ENCODE assay signal across 11 cellular contexts in the genomic region with DNA sequence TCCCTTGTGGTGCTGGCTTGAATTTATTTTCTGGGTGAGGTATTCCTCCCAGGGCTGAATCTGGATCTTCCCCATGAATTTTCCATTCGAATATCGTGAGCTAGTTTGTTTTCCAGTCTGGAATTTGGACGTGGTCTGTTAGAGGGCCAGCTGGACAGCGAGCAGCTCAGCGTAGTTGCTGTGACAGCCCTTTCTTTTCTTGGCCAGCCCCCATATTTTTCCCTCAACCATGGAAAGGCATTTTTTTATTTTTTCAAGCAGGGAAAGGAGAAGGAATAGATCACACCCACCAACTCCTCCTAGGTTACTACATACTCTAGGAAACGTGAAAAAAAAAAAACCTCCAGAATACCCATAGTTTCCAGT.
DNase-seq lines count a peak whose midpoint lies in the region; ATAC-seq and TF ChIP-seq lines count a peak whose summit lies in the region.
"Had no signal": no experiment of that assay in that cellular context is flagged by ENCODE, and none has a peak within 500 bp of the region (broad histone marks: within the 10 kb centered on the region; RNA-seq: fewer than 3 reads in every experiment).

No MANE protein-coding gene starts in this region.

- DNase-seq in AG09319 (ENCODE audit: extremely low read depth, low read depth) (peak; percentile 79), sciatic nerve (ENCODE audit: low spot score) (peak; percentile 76), G401 (ENCODE audit: low spot score) (no peak), HuH-7.5 (ENCODE audit: low spot score) (no peak)
- DNase-seq: activated CD8-positive, alpha-beta memory T cell treated with anti-CD3 and anti-CD28 coated beads, Interleukin-2, amount 50 U/mL, for 48 hours; dorsolateral prefrontal cortex; stimulated activated CD4-positive, alpha-beta T cell treated with anti-CD3 and anti-CD28 coated beads, Interleukin-2, amount 100 ng/mL, for 24 hours had no signal

- no peaks in the 10 kb centered on the region for H3K27me3 ChIP-seq in layer of hippocampus (ENCODE audit: control insufficient read depth, insufficient read depth, low read length)
- H3K27me3 ChIP-seq: dorsolateral prefrontal cortex had no signal

- ATAC-seq in sciatic nerve (peak; percentile 92), GM21825 (IDR thresholded peaks at IDR 0.05; ENCODE audit: unreplicated experiment) (no peak), GM19397 (IDR thresholded peaks at IDR 0.05; ENCODE audit: unreplicated experiment) (no peak)

- in situ Hi-C loops in G401 (cut with HindIII; ENCODE audit: low sequenced_read_pairs), result no loop called here

- no peak for TF ChIP-seq CTCF in AG09319 (IDR thresholded peaks at IDR 0.05; ENCODE audit: low read depth, low read length)

- H3K27ac ChIP-seq in cingulate gyrus (ENCODE audit: low read depth, low read length), result peak overlapping the region; percentile 20
- peak overlapping the region; percentile 59 for H3K27ac ChIP-seq in layer of hippocampus (ENCODE audit: low read depth, low read length)

- intact Hi-C loops in sciatic nerve (cut with DNase I), result no loop called here

Comparison
In these comparisons a context has a peak if more than half of its experiments do, and no peak if none do; other contexts are left out.
1. DNase-seq: peak in AG09319 (single experiment) and sciatic nerve (single experiment); none in G401 (single experiment) and HuH-7.5 (single experiment).